Comparison of ENCODE assay signal across 19 cellular contexts in the genomic region with DNA sequence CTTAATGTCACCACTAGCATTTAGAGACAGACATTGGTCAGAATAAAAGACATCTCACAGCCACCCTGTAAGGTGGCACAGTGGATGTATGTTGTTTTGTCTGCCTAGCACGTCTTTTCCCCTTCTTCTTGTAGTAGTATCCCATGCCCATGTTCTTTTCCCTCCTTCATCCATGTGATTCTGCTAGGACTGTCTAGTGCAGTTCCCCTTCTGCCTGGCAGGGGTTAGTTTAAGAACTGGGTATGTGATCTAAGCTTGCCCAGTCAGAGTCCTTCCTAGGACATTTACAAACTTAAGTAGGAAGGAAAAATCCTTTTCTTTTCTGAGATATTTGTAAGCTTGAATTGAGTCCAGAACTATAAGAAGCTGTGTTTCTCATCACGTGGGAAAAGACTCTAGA.
"Had no signal": no experiment of that assay in that cellular context is flagged by ENCODE, and none has a peak within 500 bp of the region (broad histone marks: within the 10 kb centered on the region; RNA-seq: fewer than 3 reads in every experiment).

No MANE protein-coding gene starts in this region.

- H3K36me3 ChIP-seq: pancreas, right atrium auricular region had no signal

- H3K4me3 Mint-ChIP-seq: activated CD4-positive, alpha-beta T cell treated with anti-CD3 and anti-CD28 coated beads, Interleukin-2, amount 10 ng/mL, durations not matched to agents 7 days and 5 days; natural killer cell; stimulated activated naive CD8-positive, alpha-beta T cell treated with anti-CD3 and anti-CD28 coated beads, Interleukin-15, Interleukin-2, amounts not matched to agents 100 ng/mL and 50 ng/mL, for 24 hours had no signal

- H3K27me3 ChIP-seq: pancreas, right atrium auricular region, tibial nerve had no signal

- DNase-seq: activated CD4-positive, alpha-beta T cell treated with anti-CD3 and anti-CD28 coated beads, Interleukin-2, amount 10 ng/mL, durations not matched to agents 7 days and 5 days; central memory CD4-positive, alpha-beta T cell; effector memory CD4-positive, alpha-beta T cell; hippocampal formation; left ventricle myocardium superior; mammary epithelial cell; midbrain; natural killer cell; pancreas; psoas muscle; stimulated activated CD4-positive, alpha-beta T cell treated with anti-CD3 and anti-CD28 coated beads, Interleukin-4, amount 100 ng/mL, for 4 hours had no signal

- H3K4me1 ChIP-seq: pancreas, psoas muscle, right atrium auricular region, tibial nerve had no signal

- H3K27ac Mint-ChIP-seq: activated CD4-positive, alpha-beta T cell treated with anti-CD3 and anti-CD28 coated beads, Interleukin-2, amount 10 ng/mL, durations not matched to agents 7 days and 5 days; natural killer cell; stimulated activated naive CD8-positive, alpha-beta T cell treated with anti-CD3 and anti-CD28 coated beads, Interleukin-15, Interleukin-2, amounts not matched to agents 100 ng/mL and 50 ng/mL, for 24 hours had no signal

- H3K36me3 Mint-ChIP-seq: natural killer cell had no signal

- H3K27me3 Mint-ChIP-seq: activated CD4-positive, alpha-beta T cell treated with anti-CD3 and anti-CD28 coated beads, Interleukin-2, amount 10 ng/mL, durations not matched to agents 7 days and 5 days; stimulated activated naive CD8-positive, alpha-beta T cell treated with anti-CD3 and anti-CD28 coated beads, Interleukin-15, Interleukin-2, amounts not matched to agents 100 ng/mL and 50 ng/mL, for 24 hours had no signal

- H3K4me3 ChIP-seq: pancreas, psoas muscle, right atrium auricular region, tibial nerve had no signal

- ATAC-seq: left ventricle myocardium superior, natural killer cell, pancreas, psoas muscle had no signal

- H3K27ac ChIP-seq: pancreas, psoas muscle, right atrium auricular region, tibial nerve, VCaP had no signal

- H3K9me3 Mint-ChIP-seq: activated naive CD4-positive, alpha-beta T cell treated with anti-CD3 and anti-CD28 coated beads, Interleukin-2, amount 50 U/mL, for 72 hours; natural killer cell; stimulated activated naive CD8-positive, alpha-beta T cell treated with anti-CD3 and anti-CD28 coated beads, Interleukin-15, Interleukin-2, amounts not matched to agents 100 ng/mL and 50 ng/mL, for 24 hours had no signal

- FAIRE-seq: colon, frontal cortex, pancreas, urothelium cell line had no signal

- H3K9me3 ChIP-seq: pancreas, psoas muscle, right atrium auricular region, tibial nerve had no signal
